12 cellular contexts compared by ENCODE assay signal in genomic region chr7:26862806-26863205, GRCh38. TPM values are rescaled to one million over a fixed set of nuclear protein-coding genes. Genes with fewer than 3 reads are reported as not detected.
DNase-seq lines count a peak whose midpoint lies in the region; ATAC-seq and FAIRE-seq lines count a peak whose summit lies in the region.
"Had no signal": no experiment of that assay in that cellular context is flagged by ENCODE, and none has a peak within 500 bp of the region (broad histone marks: within the 10 kb centered on the region; RNA-seq: fewer than 3 reads in every experiment).

No MANE protein-coding gene starts in this region.

- no peaks in the 10 kb centered on the region for H3K27me3 ChIP-seq in GM23248 (replicated peaks; ENCODE audit: insufficient read depth)

- no peaks in the 10 kb centered on the region for H3K9me2 ChIP-seq in GM23248 (ENCODE audit: insufficient read depth)

- no peaks in the 10 kb centered on the region for H3K9me3 ChIP-seq in GM23248 (ENCODE audit: low read depth)

- H3K4me1 ChIP-seq in GM23248 (ENCODE audit: insufficient read depth) = peaks cover 12% of the 10 kb centered on the region

- 68 to 69% methylated on average over 2 of the region's 2 CpGs for WGBS in GM23248 (ENCODE audit: low coverage in 1 of 2, low lambda C conversion rate in 2 of 2, missing lambda C conversion rate in 2 of 2), 2 experiments

- H3K27ac ChIP-seq in GM23248 = no peak overlapping the region
- H3K27ac ChIP-seq: brain microvascular endothelial cell had no signal

- no peak overlapping the region for H2AFZ ChIP-seq in GM23248

- in situ Hi-C loops in GM23248 (cut with MboI) = no loop called here

- DNase-seq in GM23248 (no peak), RCC 7860 (ENCODE audit: low spot score) (no peak), immature natural killer cell (no peak), kidney tubule cell (ENCODE audit: low spot score) (no peak), SKM-1 (lab: John Stamatoyannopoulos, UW; ENCODE audit: unreplicated experiment) (no peak), 8988T (no peak)
- DNase-seq: activated CD4-positive, alpha-beta T cell treated with anti-CD3 and anti-CD28 coated beads, Interleukin-2, amount 10 ng/mL, durations not matched to agents 24 days and 14 days; brain microvascular endothelial cell; COR-L47; substantia nigra had no signal

- H3K36me3 Mint-ChIP-seq in immature natural killer cell = no peaks in the 10 kb centered on the region
- no peaks in the 10 kb centered on the region for H3K36me3 Mint-ChIP-seq in stimulated activated memory B cell treated with anti-CD40 and anti-IgM and Interleukin-4, amounts not matched to agents 10 μg/mL and 1 μg/mL and 100 μg/mL, for 72 hours

- peak overlapping the region; percentile 81 to 99 (median 98) for H3K27ac Mint-ChIP-seq in immature natural killer cell
- H3K27ac Mint-ChIP-seq in stimulated activated memory B cell treated with anti-CD40 and anti-IgM and Interleukin-4, amounts not matched to agents 10 μg/mL and 1 μg/mL and 100 μg/mL, for 72 hours = no peak overlapping the region
- H3K27ac Mint-ChIP-seq: activated CD4-positive, alpha-beta T cell treated with anti-CD3 and anti-CD28 coated beads, Interleukin-2, amount 10 ng/mL, durations not matched to agents 24 days and 14 days had no signal

- H3K4me3 ChIP-seq in GM23248 = peak overlapping the region; percentile 94; the same call in 1 of the 2 replicates

- H3K9ac ChIP-seq in GM23248 = no peak overlapping the region

- H3K36me3 ChIP-seq in GM23248 (ENCODE audit: low read depth) = no peaks in the 10 kb centered on the region
- H3K36me3 ChIP-seq: brain microvascular endothelial cell had no signal

- peaks cover 63% of the 10 kb centered on the region for H3K79me2 ChIP-seq in GM23248 (ENCODE audit: insufficient read depth)

- no peaks in the 10 kb centered on the region for H4K20me1 ChIP-seq in GM23248 (ENCODE audit: insufficient read depth)

- peaks cover 10% of the 10 kb centered on the region; the same call in 1 of the 2 replicates for H3F3A ChIP-seq in GM23248 (ENCODE audit: insufficient read depth)

- no peak for ATAC-seq in stimulated activated memory B cell treated with anti-CD40 and anti-IgM and Interleukin-4, amounts not matched to agents 10 μg/mL and 1 μg/mL and 100 μg/mL, for 72 hours
- no peak for ATAC-seq in GM19397 (IDR thresholded peaks at IDR 0.05; ENCODE audit: unreplicated experiment)

- H3K9me3 Mint-ChIP-seq in immature natural killer cell = peaks cover 0 to 1% (median 0%) of the 10 kb centered on the region in 6 donors
- no peaks in the 10 kb centered on the region for H3K9me3 Mint-ChIP-seq in stimulated activated memory B cell treated with anti-CD40 and anti-IgM and Interleukin-4, amounts not matched to agents 10 μg/mL and 1 μg/mL and 100 μg/mL, for 72 hours

- peak; percentile 60 for FAIRE-seq in RCC 7860 (lab: Jason Lieb, UNC)

- peaks cover 40 to 59% of the 10 kb centered on the region in 2 donors for H3K4me1 Mint-ChIP-seq in immature natural killer cell
- peaks cover 37% of the 10 kb centered on the region for H3K4me1 Mint-ChIP-seq in stimulated activated memory B cell treated with anti-CD40 and anti-IgM and Interleukin-4, amounts not matched to agents 10 μg/mL and 1 μg/mL and 100 μg/mL, for 72 hours

- peak overlapping the region in 3 of 5 donors; percentile 92 to 99 (median 99) for H3K4me3 Mint-ChIP-seq in immature natural killer cell
- H3K4me3 Mint-ChIP-seq in stimulated activated memory B cell treated with anti-CD40 and anti-IgM and Interleukin-4, amounts not matched to agents 10 μg/mL and 1 μg/mL and 100 μg/mL, for 72 hours = peak overlapping the region; percentile 98

- H3K27me3 Mint-ChIP-seq in immature natural killer cell (ENCODE audit: low read depth in 3 of 3) = peaks cover 5 to 13% (median 13%) of the 10 kb centered on the region in 3 donors
- no peaks in the 10 kb centered on the region for H3K27me3 Mint-ChIP-seq in stimulated activated memory B cell treated with anti-CD40 and anti-IgM and Interleukin-4, amounts not matched to agents 10 μg/mL and 1 μg/mL and 100 μg/mL, for 72 hours

- H3K4me2 ChIP-seq in GM23248 (ENCODE audit: unreplicated experiment) = no peak overlapping the region

RNA-seq across cellular contexts. Expression of gene SKAP2, which starts 1.6 kb away (rescaled TPM):
- 14.5 and 18.7 TPM in 2 replicates for total RNA-seq in GM23248 (2014; rRNA removed; shearing (Covaris generic))
- 27.9 and 28.9 TPM in 2 replicates for polyA plus RNA-seq in GM23248 (2016; fragmentation: Nextera tagmentation; extraction: Ambion mirVana)
- polyA plus RNA-seq in immature natural killer cell = 100 to 1,000 TPM in 1 of 3 donors, 10 to 100 TPM in 2; 66.9 to 115 (median 80.3) TPM
